ENCODE assay signal across 14 cellular contexts in the genomic region with DNA sequence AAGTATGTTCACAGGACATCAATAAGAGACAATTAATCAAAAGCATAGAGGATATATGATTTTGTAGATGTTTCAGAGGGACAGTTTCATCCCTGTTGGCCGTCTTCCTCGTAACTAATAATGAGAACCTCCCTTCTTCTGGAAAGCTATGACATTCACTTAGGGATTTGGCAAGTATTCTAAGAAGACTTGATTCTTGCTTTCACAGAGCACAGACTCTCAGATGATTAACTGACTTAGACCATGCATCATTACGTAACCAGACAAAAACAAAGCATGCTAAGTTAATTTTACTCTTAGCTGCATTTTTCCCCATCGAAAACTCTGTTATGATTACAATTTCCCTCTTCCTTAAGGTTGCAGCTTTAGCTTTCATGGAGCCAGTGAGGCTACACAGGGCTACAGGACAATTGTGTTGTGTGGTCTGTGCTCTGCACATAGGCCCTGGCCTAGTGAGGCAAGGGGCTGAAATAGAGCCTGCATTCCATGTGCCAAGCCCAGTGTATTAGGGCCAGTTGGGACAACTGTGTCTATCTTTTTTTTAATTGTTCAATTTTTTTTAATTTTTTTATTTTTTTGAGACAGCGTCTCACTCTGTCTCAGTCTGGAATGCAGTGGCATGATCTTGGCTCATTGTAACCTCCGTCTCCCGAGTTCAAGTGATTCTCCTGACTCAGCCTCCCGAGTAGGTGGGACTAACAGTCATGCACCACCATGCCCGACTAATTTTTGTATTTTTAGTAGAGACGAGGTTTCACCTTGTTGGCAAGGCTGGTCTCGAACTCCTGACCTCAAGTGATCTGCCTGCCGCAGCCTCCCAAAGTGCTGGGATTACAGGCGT.
DNase-seq lines count a peak whose midpoint lies in the region; ATAC-seq, FAIRE-seq and TF ChIP-seq lines count a peak whose summit lies in the region.
"Had no signal": no experiment of that assay in that cellular context is flagged by ENCODE, and none has a peak within 500 bp of the region (broad histone marks: within the 10 kb centered on the region; RNA-seq: fewer than 3 reads in every experiment).

No MANE protein-coding gene starts in this region.

- H3K27ac Mint-ChIP-seq in astrocyte (ENCODE audit: unreplicated experiment) = peak overlapping the region; percentile 99
- peak overlapping the region; percentile 92 for H3K27ac Mint-ChIP-seq in osteocyte (ENCODE audit: unreplicated experiment)
- H3K27ac Mint-ChIP-seq: effector memory CD8-positive, alpha-beta T cell had no signal

- no peak overlapping the region for H3K4me3 ChIP-seq in astrocyte (ENCODE audit: insufficient read depth, low read depth, low read length)
- H3K4me3 ChIP-seq in fibroblast of pulmonary artery (replicated peaks; ENCODE audit: low read depth, low read length) = no peak overlapping the region
- no peak overlapping the region for H3K4me3 ChIP-seq in aorta (ENCODE audit: low read length in 2 of 2)

- H3K9me3 ChIP-seq in astrocyte (ENCODE audit: insufficient read depth, low read depth, low read length) = no peaks in the 10 kb centered on the region
- no peaks in the 10 kb centered on the region for H3K9me3 ChIP-seq in aorta (ENCODE audit: control insufficient read depth, low read length)

- peak overlapping the region; percentile 83 for H3K9ac ChIP-seq in astrocyte (ENCODE audit: low read length)

- H3K36me3 ChIP-seq in astrocyte (ENCODE audit: insufficient read depth, low read length) (no peaks in the 10 kb centered on the region), aorta (ENCODE audit: control insufficient read depth in 1 of 2, insufficient read depth in 2 of 2, low read length in 1 of 2) (no peaks in the 10 kb centered on the region)

- peak; percentile 62 for FAIRE-seq in astrocyte (lab: Jason Lieb, UNC)

- ATAC-seq in aorta (ENCODE audit: low FRiP score) = peak; percentile 70
- ATAC-seq: effector memory CD8-positive, alpha-beta T cell; left lobe of liver had no signal

- H2AFZ ChIP-seq in astrocyte (ENCODE audit: low read depth, low read length) = no peak overlapping the region

- H4K20me1 ChIP-seq in astrocyte (ENCODE audit: insufficient read depth, low read length) = no peaks in the 10 kb centered on the region

- H3K4me1 ChIP-seq in astrocyte (ENCODE audit: insufficient read depth, low read length) (peaks cover 49% of the 10 kb centered on the region), aorta (ENCODE audit: control insufficient read depth in 1 of 2, insufficient read depth in 2 of 2, low read length in 2 of 2) (peaks cover 3 to 20% of the 10 kb centered on the region in 2 donors)

- H3K36me3 Mint-ChIP-seq in astrocyte (ENCODE audit: low read depth, unreplicated experiment) = no peaks in the 10 kb centered on the region
- H3K36me3 Mint-ChIP-seq in osteocyte (ENCODE audit: unreplicated experiment) = no peaks in the 10 kb centered on the region

- WGBS in aorta, 2 donors = 8 to 9% methylated on average over 13 of the region's 13 CpGs

- H3K79me2 ChIP-seq in astrocyte (ENCODE audit: insufficient read depth, low read length) = peaks cover 8% of the 10 kb centered on the region

- TF ChIP-seq CTCF in astrocyte (IDR thresholded peaks at IDR 0.05; ENCODE audit: insufficient read depth, low read depth, low read length) (no peak), fibroblast of pulmonary artery (IDR thresholded peaks at IDR 0.05; ENCODE audit: low read length, missing control alignments) (no peak), osteocyte (IDR thresholded peaks at IDR 0.05) (no peak)

- H3K4me3 Mint-ChIP-seq in astrocyte (ENCODE audit: unreplicated experiment) (peak overlapping the region; percentile 34), osteocyte (ENCODE audit: unreplicated experiment) (no peak overlapping the region)
- H3K4me3 Mint-ChIP-seq: effector memory CD8-positive, alpha-beta T cell had no signal

- intact Hi-C loops in aorta (cut with DNase I) = loop anchor here (5.0 to 10.0 kb wide), 3 partner anchors 104 to 843 kb away; a partner anchor contains a TSS

- H3K27ac ChIP-seq in astrocyte (ENCODE audit: low read depth, low read length) (peak overlapping the region; percentile 99), aorta (ENCODE audit: low read depth in 1 of 2, low read length in 2 of 2) (peak overlapping the region; percentile 78 to 86)

- H3K9me3 Mint-ChIP-seq in astrocyte (ENCODE audit: unreplicated experiment) (no peaks in the 10 kb centered on the region), osteocyte (ENCODE audit: unreplicated experiment) (no peaks in the 10 kb centered on the region)

- H3K4me1 Mint-ChIP-seq in astrocyte (ENCODE audit: low read depth, unreplicated experiment) (peaks cover 55% of the 10 kb centered on the region), osteocyte (ENCODE audit: unreplicated experiment) (peaks cover 59% of the 10 kb centered on the region)

- H3K27me3 ChIP-seq in astrocyte (ENCODE audit: insufficient read depth, low read length) = no peaks in the 10 kb centered on the region
- no peaks in the 10 kb centered on the region for H3K27me3 ChIP-seq in aorta (ENCODE audit: control insufficient read depth in 1 of 2, insufficient read depth in 2 of 2, low read length in 1 of 2)

- H3K4me2 ChIP-seq in astrocyte (ENCODE audit: low read length) = peak overlapping the region; percentile 76

- DNase-seq in astrocyte (ENCODE audit: low read depth) (peak; percentile 94), fibroblast of pulmonary artery (ENCODE audit: low read depth) (peak; percentile 78), osteocyte (ENCODE audit: extremely low spot score, unreplicated experiment) (no peak), aorta (peak in 1 of 2 donors; percentile 49), GOT3 (lab: John Stamatoyannopoulos, UW) (no peak)
- DNase-seq in activated CD4-positive, alpha-beta T cell treated with anti-CD3 and anti-CD28 coated beads, Interleukin-2, amount 50 U/mL, for 4 hours = no peak
- DNase-seq in activated CD8-positive, alpha-beta memory T cell treated with anti-CD3 and anti-CD28 coated beads, Interleukin-2, amount 50 U/mL, for 4 hours = no peak
- DNase-seq: activated CD4-positive, alpha-beta T cell treated with anti-CD3 and anti-CD28 coated beads for 1 hour; activated effector memory CD4-positive, alpha-beta T cell treated with Interleukin-2 at 50 U/mL for 16 hours; DMS79; effector memory CD8-positive, alpha-beta T cell; NCI-H2081; RPMI8226 had no signal

- H3K27me3 Mint-ChIP-seq in astrocyte (ENCODE audit: low read depth, unreplicated experiment) = no peaks in the 10 kb centered on the region
- H3K27me3 Mint-ChIP-seq in osteocyte (ENCODE audit: unreplicated experiment) = no peaks in the 10 kb centered on the region
- H3K27me3 Mint-ChIP-seq: effector memory CD8-positive, alpha-beta T cell had no signal

Comparison
In these comparisons a context has a peak if more than half of its experiments do, and no peak if none do; other contexts are left out.
1. DNase-seq: peak in astrocyte (single experiment) and fibroblast of pulmonary artery (single experiment); none in osteocyte (single experiment), activated CD4-positive, alpha-beta T cell treated with anti-CD3 and anti-CD28 coated beads, Interleukin-2, amount 50 U/mL, for 4 hours (0 of 2), activated CD8-positive, alpha-beta memory T cell treated with anti-CD3 and anti-CD28 coated beads, Interleukin-2, amount 50 U/mL, for 4 hours (single experiment) and GOT3 (single experiment).